ENCODE assay signal across 15 cellular contexts in the genomic region with DNA sequence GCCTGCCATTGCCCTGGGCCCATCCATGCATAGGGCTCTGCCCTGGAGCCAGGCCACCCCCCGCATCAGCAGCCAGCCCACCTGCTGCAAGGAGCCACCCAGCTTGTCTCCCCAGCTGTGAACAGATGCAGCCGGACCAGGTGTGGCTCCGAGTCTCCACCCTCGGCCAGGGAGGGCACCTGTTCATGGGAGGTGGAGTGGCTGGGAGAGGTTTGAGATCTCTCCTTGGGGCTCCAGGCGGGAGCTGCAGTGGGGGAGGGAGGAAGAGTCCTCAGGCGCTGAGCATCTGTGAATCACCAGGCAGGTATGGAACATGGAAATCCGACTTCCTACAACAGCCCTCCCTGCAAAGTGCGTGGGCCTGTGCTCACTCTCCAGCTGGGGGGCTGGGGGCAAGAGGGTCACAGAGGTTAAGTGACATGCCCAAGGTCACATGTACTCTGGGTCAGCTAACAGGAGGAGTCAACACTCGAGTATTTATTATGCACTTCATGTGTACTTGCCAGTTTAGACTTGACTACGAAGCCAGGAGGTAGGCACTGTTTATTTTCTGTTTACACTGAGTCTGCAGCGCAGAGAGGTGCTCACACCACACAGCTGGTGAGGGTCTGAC. TPM values are rescaled to one million over a fixed set of nuclear protein-coding genes. Genes with fewer than 3 reads are reported as not detected.
DNase-seq lines count a peak whose midpoint lies in the region; ATAC-seq and TF ChIP-seq lines count a peak whose summit lies in the region.
"Had no signal": no experiment of that assay in that cellular context is flagged by ENCODE, and none has a peak within 500 bp of the region (broad histone marks: within the 10 kb centered on the region; RNA-seq: fewer than 3 reads in every experiment).

No MANE protein-coding gene starts in this region.

- peak overlapping the region; percentile 48 for H3K4me2 ChIP-seq in GM23248 (ENCODE audit: unreplicated experiment)

- no peaks in the 10 kb centered on the region for H3K9me2 ChIP-seq in GM23248 (ENCODE audit: insufficient read depth)

- H3K4me3 ChIP-seq in GM23248 (no peak overlapping the region), heart right ventricle (no peak overlapping the region)
- H3K4me3 ChIP-seq: skin epidermis had no signal

- CTCF ChIA-PET in activated CD8-positive, alpha-beta T cell treated with anti-CD3 and anti-CD28 coated beads, Interleukin-2, amount 10 ng/mL, durations not matched to agents 7 days and 5 days (lab: Charles Lee), result interaction anchor here (1.3 kb wide), 1 partner anchor 11 kb away, joined by 4 read pairs; no protein-coding TSS in a partner anchor

- no peaks in the 10 kb centered on the region for H3K36me3 ChIP-seq in GM23248 (ENCODE audit: low read depth)
- no peaks in the 10 kb centered on the region for H3K36me3 ChIP-seq in heart right ventricle

- 41 to 51% methylated on average over 11 of the region's 11 CpGs for WGBS in GM23248 (ENCODE audit: low coverage in 1 of 2, low lambda C conversion rate in 2 of 2, missing lambda C conversion rate in 2 of 2), 2 experiments
- WGBS in heart right ventricle, 2 donors, result 38 to 54% methylated on average over 11 of the region's 11 CpGs

- no peaks in the 10 kb centered on the region for H3K36me3 Mint-ChIP-seq in activated CD8-positive, alpha-beta T cell treated with anti-CD3 and anti-CD28 coated beads, Interleukin-2, amount 10 ng/mL, durations not matched to agents 7 days and 5 days (ENCODE audit: low read depth)
- H3K36me3 Mint-ChIP-seq: stimulated activated memory B cell treated with anti-CD40 and anti-IgM and Interleukin-4, amounts not matched to agents 10 μg/mL and 1 μg/mL and 100 μg/mL, for 72 hours had no signal

- peaks cover 28% of the 10 kb centered on the region for H3K27me3 Mint-ChIP-seq in activated CD8-positive, alpha-beta T cell treated with anti-CD3 and anti-CD28 coated beads, Interleukin-2, amount 10 ng/mL, durations not matched to agents 7 days and 5 days (ENCODE audit: low read depth)

- no peak for ATAC-seq in heart right ventricle
- ATAC-seq in activated CD8-positive, alpha-beta T cell treated with anti-CD3 and anti-CD28 coated beads, Interleukin-2, amount 10 ng/mL, durations not matched to agents 7 days and 5 days, result no peak
- ATAC-seq: effector memory CD8-positive, alpha-beta T cell; stimulated activated memory B cell treated with anti-CD40 and anti-IgM and Interleukin-4, amounts not matched to agents 10 μg/mL and 1 μg/mL and 100 μg/mL, for 72 hours had no signal

- H2AFZ ChIP-seq in GM23248, result no peak overlapping the region

- H3K4me1 Mint-ChIP-seq in activated CD8-positive, alpha-beta T cell treated with anti-CD3 and anti-CD28 coated beads, Interleukin-2, amount 10 ng/mL, durations not matched to agents 7 days and 5 days (ENCODE audit: low read depth), result peaks cover 3% of the 10 kb centered on the region

- H3K27ac ChIP-seq in GM23248 (no peak overlapping the region), epithelial cell of prostate (peak overlapping the region; percentile 87), heart right ventricle (no peak overlapping the region)

- POLR2A ChIA-PET in activated CD8-positive, alpha-beta T cell treated with anti-CD3 and anti-CD28 coated beads, Interleukin-2, amount 10 ng/mL, durations not matched to agents 7 days and 5 days (lab: Charles Lee), result no interaction called here

- no peak overlapping the region for H3K9ac ChIP-seq in GM23248

- no peaks in the 10 kb centered on the region for H4K20me1 ChIP-seq in GM23248 (ENCODE audit: insufficient read depth)

- H3K9me3 ChIP-seq in GM23248 (ENCODE audit: low read depth), result no peaks in the 10 kb centered on the region
- no peaks in the 10 kb centered on the region for H3K9me3 ChIP-seq in heart right ventricle

- no peaks in the 10 kb centered on the region for H3F3A ChIP-seq in GM23248 (ENCODE audit: insufficient read depth)

- peak; percentile 65 for DNase-seq in GM23248
- DNase-seq in NCI-H226, result peak; percentile 80
- peak; percentile 72 for DNase-seq in epithelial cell of prostate (ENCODE audit: low read depth, low spot score)
- peak; percentile 44 for DNase-seq in retina
- DNase-seq in heart right ventricle, result no peak
- no peak for DNase-seq in G401 (ENCODE audit: low spot score)
- no peak for DNase-seq in activated gamma-delta T cell treated with Interleukin-2 at 50 U/mL for 16 hours
- no peak for DNase-seq in activated CD8-positive, alpha-beta T cell treated with anti-CD3 and anti-CD28 coated beads, Interleukin-2, amount 10 ng/mL, durations not matched to agents 7 days and 5 days
- DNase-seq: activated gamma-delta T cell; effector memory CD8-positive, alpha-beta T cell; NCI-H2107; T-helper 9 cell had no signal

- peaks cover 22% of the 10 kb centered on the region for H3K4me1 ChIP-seq in GM23248 (ENCODE audit: insufficient read depth)
- H3K4me1 ChIP-seq in heart right ventricle, result peaks cover 8 to 36% (median 16%) of the 10 kb centered on the region in 9 donors

- no peak overlapping the region for H3K27ac Mint-ChIP-seq in activated CD8-positive, alpha-beta T cell treated with anti-CD3 and anti-CD28 coated beads, Interleukin-2, amount 10 ng/mL, durations not matched to agents 7 days and 5 days
- H3K27ac Mint-ChIP-seq: effector memory CD8-positive, alpha-beta T cell; stimulated activated memory B cell treated with anti-CD40 and anti-IgM and Interleukin-4, amounts not matched to agents 10 μg/mL and 1 μg/mL and 100 μg/mL, for 72 hours had no signal

- intact Hi-C loops in heart right ventricle (cut with DNase I), result no loop called here

- H3K9me3 Mint-ChIP-seq in activated CD8-positive, alpha-beta T cell treated with anti-CD3 and anti-CD28 coated beads, Interleukin-2, amount 10 ng/mL, durations not matched to agents 7 days and 5 days (ENCODE audit: insufficient read depth), result no peaks in the 10 kb centered on the region
- H3K9me3 Mint-ChIP-seq: effector memory CD8-positive, alpha-beta T cell; stimulated activated memory B cell treated with anti-CD40 and anti-IgM and Interleukin-4, amounts not matched to agents 10 μg/mL and 1 μg/mL and 100 μg/mL, for 72 hours had no signal

- H3K27me3 ChIP-seq in GM23248 (replicated peaks; ENCODE audit: insufficient read depth), result peaks cover 16% of the 10 kb centered on the region
- peaks cover 0 to 87% (median 29%) of the 10 kb centered on the region in 7 donors for H3K27me3 ChIP-seq in heart right ventricle

- no peak overlapping the region for H3K4me3 Mint-ChIP-seq in activated CD8-positive, alpha-beta T cell treated with anti-CD3 and anti-CD28 coated beads, Interleukin-2, amount 10 ng/mL, durations not matched to agents 7 days and 5 days
- H3K4me3 Mint-ChIP-seq: effector memory CD8-positive, alpha-beta T cell; stimulated activated memory B cell treated with anti-CD40 and anti-IgM and Interleukin-4, amounts not matched to agents 10 μg/mL and 1 μg/mL and 100 μg/mL, for 72 hours had no signal

- H3K79me2 ChIP-seq in GM23248 (ENCODE audit: insufficient read depth), result no peaks in the 10 kb centered on the region

- no peak for TF ChIP-seq CTCF in heart right ventricle (IDR thresholded peaks at IDR 0.05)

- in situ Hi-C loops in GM23248 (cut with MboI) (no loop called here), G401 (cut with HindIII; ENCODE audit: low sequenced_read_pairs) (no loop called here)

RNA-seq across cellular contexts. Expression of a gene that starts 4.8 kb away (rescaled TPM):
- total RNA-seq in GM23248 (2014; rRNA removed; shearing (Covaris generic)), result 1.1 TPM in 1 of 2 replicates, not detected in the other
- not detected in 2 replicates for polyA plus RNA-seq in GM23248 (2016; fragmentation: Nextera tagmentation; extraction: Ambion mirVana)
- 1 to 10 TPM in 6 of 10 donors, under 1 TPM in 3, not detected in 1; 0.51 to 3.1 (median 1.4) TPM for total RNA-seq in heart right ventricle
- polyA plus RNA-seq in heart right ventricle, result 1 to 10 TPM; 1.0 to 1.1 TPM
- not detected in 2 replicates for total RNA-seq in G401 (2014; rRNA removed; shearing (Covaris generic))
- total RNA-seq in activated CD8-positive, alpha-beta T cell treated with anti-CD3 and anti-CD28 coated beads, Interleukin-2, amount 10 ng/mL, durations not matched to agents 7 days and 5 days, result not detected
- polyA plus RNA-seq: liver had no signal

RNA-seq across cellular contexts. Expression of a gene that starts 8.5 kb away (rescaled TPM):
- 29.7 and 35.5 TPM in 2 replicates for total RNA-seq in GM23248 (2014; rRNA removed; shearing (Covaris generic))
- polyA plus RNA-seq in GM23248 (2016; fragmentation: Nextera tagmentation; extraction: Ambion mirVana) (15.5 and 18.0 TPM in 2 replicates), heart right ventricle (10 to 100 TPM; 26.1 to 35.6 TPM)
- 10 to 100 TPM; 29.8 to 56.4 (median 35.2) TPM for total RNA-seq in heart right ventricle
- total RNA-seq in G401 (2014; rRNA removed; shearing (Covaris generic)), result 32.9 and 45.4 TPM in 2 replicates
- 10 to 100 TPM; 55.9 to 66.8 TPM for total RNA-seq in activated CD8-positive, alpha-beta T cell treated with anti-CD3 and anti-CD28 coated beads, Interleukin-2, amount 10 ng/mL, durations not matched to agents 7 days and 5 days

RNA-seq across cellular contexts. Expression of a gene that starts 21.3 kb away (rescaled TPM):
- 4.7 and 13.3 TPM in 2 replicates for total RNA-seq in GM23248 (2014; rRNA removed; shearing (Covaris generic))
- polyA plus RNA-seq in GM23248 (2016; fragmentation: Nextera tagmentation; extraction: Ambion mirVana), result 7.8 and 7.9 TPM in 2 replicates
- 10 to 100 TPM in 7 of 10 donors, 1 to 10 TPM in 3; 7.5 to 43.8 (median 13.0) TPM for total RNA-seq in heart right ventricle
- polyA plus RNA-seq in heart right ventricle, result 10 to 100 TPM; 19.3 to 59.6 TPM
- 7.4 and 9.0 TPM in 2 replicates for total RNA-seq in G401 (2014; rRNA removed; shearing (Covaris generic))
- 10 to 100 TPM; 85.8 to 86.5 TPM for total RNA-seq in activated CD8-positive, alpha-beta T cell treated with anti-CD3 and anti-CD28 coated beads, Interleukin-2, amount 10 ng/mL, durations not matched to agents 7 days and 5 days

RNA-seq across cellular contexts. Expression of a gene that starts 51.7 kb away (rescaled TPM):
- 8.5 and 11.3 TPM in 2 replicates for total RNA-seq in GM23248 (2014; rRNA removed; shearing (Covaris generic))
- polyA plus RNA-seq in GM23248 (2016; fragmentation: Nextera tagmentation; extraction: Ambion mirVana) (12.4 and 13.5 TPM in 2 replicates), heart right ventricle (10 to 100 TPM in 1 of 2 donors, 1 to 10 TPM in 1; 6.8 to 12.0 TPM)
- total RNA-seq in heart right ventricle, result 10 to 100 TPM in 1 of 10 donors, 1 to 10 TPM in 9; 3.7 to 10.3 (median 5.3) TPM
- 26.9 and 31.7 TPM in 2 replicates for total RNA-seq in G401 (2014; rRNA removed; shearing (Covaris generic))
- 10 to 100 TPM; 35.6 to 40.6 TPM for total RNA-seq in activated CD8-positive, alpha-beta T cell treated with anti-CD3 and anti-CD28 coated beads, Interleukin-2, amount 10 ng/mL, durations not matched to agents 7 days and 5 days

RNA-seq across cellular contexts. Expression of a gene that starts 58.8 kb away (rescaled TPM):
- 0.13 TPM in 1 of 2 replicates, not detected in the other for total RNA-seq in GM23248 (2014; rRNA removed; shearing (Covaris generic))
- polyA plus RNA-seq in GM23248 (2016; fragmentation: Nextera tagmentation; extraction: Ambion mirVana) (not detected in 2 replicates), heart right ventricle (under 1 TPM; 0.12 to 0.22 TPM)
- under 1 TPM in 8 of 10 donors, not detected in 2; 0.06 to 0.51 (median 0.09) TPM for total RNA-seq in heart right ventricle
- total RNA-seq in G401 (2014; rRNA removed; shearing (Covaris generic)), result 0.06 and 0.20 TPM in 2 replicates
- 10 to 100 TPM in 1 of 2 experiments, 1 to 10 TPM in 1; 9.8 to 11.8 TPM for total RNA-seq in activated CD8-positive, alpha-beta T cell treated with anti-CD3 and anti-CD28 coated beads, Interleukin-2, amount 10 ng/mL, durations not matched to agents 7 days and 5 days

Comparison
In these comparisons a context has a peak if more than half of its experiments do, and no peak if none do; other contexts are left out.
1. DNase-seq: peak in GM23248 (single experiment), NCI-H226 (single experiment), epithelial cell of prostate (single experiment) and retina (single experiment); none in heart right ventricle (0 of 2), G401 (single experiment), activated gamma-delta T cell treated with Interleukin-2 at 50 U/mL for 16 hours (single experiment) and activated CD8-positive, alpha-beta T cell treated with anti-CD3 and anti-CD28 coated beads, Interleukin-2, amount 10 ng/mL, durations not matched to agents 7 days and 5 days (single experiment).